Comparison of ENCODE assay signal across 24 cellular contexts in the genomic region with DNA sequence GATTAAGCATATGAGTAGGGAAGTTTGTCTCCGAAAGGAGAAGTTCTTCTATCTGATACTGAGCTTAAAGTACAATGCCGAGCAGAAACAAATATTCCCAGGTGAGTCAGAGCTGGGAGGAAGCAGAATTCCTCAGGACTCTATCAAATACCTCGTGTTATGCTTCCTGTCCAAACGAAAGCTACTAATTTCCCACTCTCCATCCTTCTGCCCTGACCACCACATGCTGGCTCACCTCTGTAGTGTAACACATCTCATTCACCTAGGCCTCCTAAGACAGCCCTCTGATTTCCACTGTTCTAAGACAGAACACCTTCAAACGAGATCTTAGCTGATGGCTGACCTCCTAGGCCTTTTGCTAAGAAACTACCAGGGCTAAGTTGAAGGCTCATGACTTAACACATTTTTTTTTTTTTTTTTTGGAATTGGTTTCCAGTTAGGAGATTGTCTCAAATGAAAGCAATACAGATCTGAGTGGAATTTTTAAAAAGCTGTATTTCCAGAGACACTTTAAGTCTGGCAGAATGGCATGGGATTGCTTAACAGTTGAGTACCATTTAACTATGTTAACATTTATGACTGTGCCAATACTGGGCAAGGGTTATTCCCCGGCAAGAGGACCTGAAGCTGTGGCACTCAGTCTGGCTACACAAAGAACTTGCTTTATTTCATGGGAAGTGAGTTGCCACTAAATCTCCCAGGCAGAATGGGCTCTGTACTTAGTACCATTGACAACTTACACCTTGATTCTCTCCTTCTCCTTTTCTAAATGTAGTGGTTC.
DNase-seq lines count a peak whose midpoint lies in the region; ATAC-seq and TF ChIP-seq lines count a peak whose summit lies in the region.
"Had no signal": no experiment of that assay in that cellular context is flagged by ENCODE, and none has a peak within 500 bp of the region (broad histone marks: within the 10 kb centered on the region; RNA-seq: fewer than 3 reads in every experiment).

No MANE protein-coding gene starts in this region.

- H3F3A ChIP-seq in PC-9 (ENCODE audit: insufficient read depth, low read depth), result no peaks in the 10 kb centered on the region

- peaks cover 2% of the 10 kb centered on the region for H3K4me1 Mint-ChIP-seq in T-helper 17 cell
- H3K4me1 Mint-ChIP-seq: stimulated activated effector memory CD8-positive, alpha-beta T cell treated with anti-CD3 and anti-CD28 coated beads, Interleukin-12 subunit alpha, Interleukin-12 subunit beta, amount 100 ng/mL, for 72 hours had no signal

- no peak overlapping the region for H3K27ac Mint-ChIP-seq in T-helper 17 cell
- H3K27ac Mint-ChIP-seq: activated T-cell treated with anti-CD3 and anti-CD28 coated beads, Interleukin-2, amount 50 U/mL, for 24 hours; mesothelial cell of epicardium; stimulated activated effector memory CD8-positive, alpha-beta T cell treated with anti-CD3 and anti-CD28 coated beads, Interleukin-12 subunit alpha, Interleukin-12 subunit beta, amount 100 ng/mL, for 72 hours; T-helper 2 cell treated with Interferon-gamma antibody and Interleukin-4, amounts not matched to agents 5 μg/mL and 100 μg/mL, for 36 hours had no signal

- no peaks in the 10 kb centered on the region for H3K79me2 ChIP-seq in PC-9 (ENCODE audit: low read depth)

- DNase-seq in EL (peak; percentile 16), PC-9 (no peak), epithelial cell of esophagus (ENCODE audit: low read depth) (peak; percentile 48), mucosa of descending colon (no peak), T-helper 17 cell (no peak), T1000 (lab: John Stamatoyannopoulos, UW) (no peak), NCI-H524 treated with DMSO at 0.1 percent for 48 hours (lab: John Stamatoyannopoulos, UW) (no peak)
- DNase-seq: activated CD4-positive, alpha-beta T cell treated with anti-CD3 and anti-CD28 coated beads for 48 hours; activated T-cell treated with anti-CD3 and anti-CD28 coated beads, Interleukin-2, amount 50 U/mL, for 24 hours; adrenal gland; KG1; naive thymus-derived CD8-positive, alpha-beta T cell; NCI-H1436 treated with DMSO at 0.1 percent for 48 hours; NCI-H526; occipital lobe; SK-N-SH; spleen; stimulated activated CD4-positive, alpha-beta T cell treated with anti-CD3 and anti-CD28 coated beads, Interleukin-2, amount 100 ng/mL, for 48 hours had no signal

- H3K4me3 ChIP-seq in PC-9 (no peak overlapping the region), epithelial cell of esophagus (ENCODE audit: low read length) (no peak overlapping the region), mucosa of descending colon (no peak overlapping the region)
- H3K4me3 ChIP-seq: adrenal gland; BLaER1 treated with 17β-estradiol and CSF1 and Interleukin-3, amounts not matched to agents 10 nM and 100 nM; spleen had no signal

- H4K20me1 ChIP-seq in PC-9 (ENCODE audit: insufficient read depth), result no peaks in the 10 kb centered on the region
- H4K20me1 ChIP-seq: BLaER1 treated with 17β-estradiol and CSF1 and Interleukin-3, amounts not matched to agents 10 nM and 100 nM had no signal

- peaks cover 5% of the 10 kb centered on the region; the same call in 1 of the 2 replicates for H3K9me2 ChIP-seq in PC-9 (ENCODE audit: insufficient read depth)
- H3K9me2 ChIP-seq: SK-N-SH had no signal

- H3K27me3 ChIP-seq in PC-9 (ENCODE audit: insufficient read depth, low read depth), result no peaks in the 10 kb centered on the region
- H3K27me3 ChIP-seq: adrenal gland; BLaER1 treated with 17β-estradiol and CSF1 and Interleukin-3, amounts not matched to agents 10 nM and 100 nM; spleen had no signal

- BruUV-seq in PC-9 (replicated peaks; lab: Mats Ljungman, UMichigan), result no TSS peak

- H3K36me3 Mint-ChIP-seq in T-helper 17 cell (ENCODE audit: low read depth), result peaks cover 10% of the 10 kb centered on the region
- H3K36me3 Mint-ChIP-seq: mesothelial cell of epicardium; stimulated activated effector memory CD8-positive, alpha-beta T cell treated with anti-CD3 and anti-CD28 coated beads, Interleukin-12 subunit alpha, Interleukin-12 subunit beta, amount 100 ng/mL, for 72 hours had no signal

- intact Hi-C loops in PC-9 (cut with micrococcal nuclease; ENCODE audit: unreplicated experiment), result no loop called here
- intact Hi-C loops in mucosa of descending colon (cut with DNase I, micrococcal nuclease), result no loop called here

- H3K4me1 ChIP-seq in PC-9 (replicated peaks; ENCODE audit: insufficient read depth) (no peaks in the 10 kb centered on the region), mucosa of descending colon (ENCODE audit: low read depth) (no peaks in the 10 kb centered on the region)
- H3K4me1 ChIP-seq: adrenal gland; BLaER1 treated with 17β-estradiol and CSF1 and Interleukin-3, amounts not matched to agents 10 nM and 100 nM; spleen had no signal

- ATAC-seq in mucosa of descending colon (peak; percentile 72), T-helper 17 cell (no peak), GM19351 (IDR thresholded peaks at IDR 0.05; ENCODE audit: unreplicated experiment) (no peak)
- ATAC-seq: naive thymus-derived CD8-positive, alpha-beta T cell; stimulated activated effector memory CD8-positive, alpha-beta T cell treated with anti-CD3 and anti-CD28 coated beads, Interleukin-12 subunit alpha, Interleukin-12 subunit beta, amount 100 ng/mL, for 72 hours had no signal

- POLR2A ChIA-PET in PC-9 (lab: Charles Lee; ENCODE audit: unreplicated experiment), result no interaction called here

- no peaks in the 10 kb centered on the region for H3K36me3 ChIP-seq in PC-9 (ENCODE audit: low read depth)
- H3K36me3 ChIP-seq in mucosa of descending colon (ENCODE audit: low read depth), result no peaks in the 10 kb centered on the region
- H3K36me3 ChIP-seq: adrenal gland had no signal

- H3K27me3 Mint-ChIP-seq in T-helper 17 cell, result no peaks in the 10 kb centered on the region
- H3K27me3 Mint-ChIP-seq: activated T-cell treated with anti-CD3 and anti-CD28 coated beads, Interleukin-2, amount 50 U/mL, for 24 hours; naive thymus-derived CD8-positive, alpha-beta T cell had no signal

- H2AFZ ChIP-seq in PC-9, result peak overlapping the region; percentile 61; the same call in 1 of the 2 replicates

- H3K4me3 Mint-ChIP-seq in T-helper 17 cell, result no peak overlapping the region
- H3K4me3 Mint-ChIP-seq: activated T-cell treated with anti-CD3 and anti-CD28 coated beads, Interleukin-2, amount 50 U/mL, for 24 hours; mesothelial cell of epicardium; naive thymus-derived CD8-positive, alpha-beta T cell; stimulated activated effector memory CD8-positive, alpha-beta T cell treated with anti-CD3 and anti-CD28 coated beads, Interleukin-12 subunit alpha, Interleukin-12 subunit beta, amount 100 ng/mL, for 72 hours; T-helper 2 cell treated with Interferon-gamma antibody and Interleukin-4, amounts not matched to agents 5 μg/mL and 100 μg/mL, for 36 hours had no signal

- CTCF ChIA-PET in PC-9 (lab: Charles Lee), result interaction anchor here (0.6 kb wide), 1 partner anchor 1788 kb away, joined by 11 read pairs; no protein-coding TSS in a partner anchor

- H3K4me2 ChIP-seq in PC-9, result no peak overlapping the region
- H3K4me2 ChIP-seq: BLaER1 treated with 17β-estradiol and CSF1 and Interleukin-3, amounts not matched to agents 10 nM and 100 nM; SK-N-SH had no signal

- H3K9me3 ChIP-seq in PC-9 (ENCODE audit: insufficient read depth, low read depth) (no peaks in the 10 kb centered on the region), mucosa of descending colon (no peaks in the 10 kb centered on the region), T-helper 17 cell (ENCODE audit: control insufficient read depth, low read length, poor library complexity, severe bottlenecking) (no peaks in the 10 kb centered on the region)
- H3K9me3 ChIP-seq: adrenal gland; BLaER1 treated with 17β-estradiol and CSF1 and Interleukin-3, amounts not matched to agents 10 nM and 100 nM; SK-N-SH; spleen had no signal

- TF ChIP-seq CTCF in PC-9 (conservative IDR thresholded peaks at IDR 0.05) (no peak), epithelial cell of esophagus (IDR thresholded peaks at IDR 0.05; ENCODE audit: insufficient read depth, low read depth, low read length, missing control alignments) (no peak), mucosa of descending colon (IDR thresholded peaks at IDR 0.05) (no peak)

- H3K27ac ChIP-seq in PC-9, result no peak overlapping the region
- H3K27ac ChIP-seq: adrenal gland; BLaER1 treated with 17β-estradiol and CSF1 and Interleukin-3, amounts not matched to agents 10 nM and 100 nM; spleen; VCaP had no signal

Comparison
In these comparisons a context has a peak if more than half of its experiments do, and no peak if none do; other contexts are left out.
1. DNase-seq: peak in EL (single experiment) and epithelial cell of esophagus (single experiment); none in PC-9 (0 of 2), mucosa of descending colon (0 of 3), T-helper 17 cell (0 of 3), T1000 (single experiment) and NCI-H524 treated with DMSO at 0.1 percent for 48 hours (single experiment).